Comparison of ENCODE assay signal across 10 cellular contexts in genomic region chr6:4774296-4774695, GRCh38. TPM values are rescaled to one million over a fixed set of nuclear protein-coding genes. Genes with fewer than 3 reads are reported as not detected.
DNase-seq lines count a peak whose midpoint lies in the region; ATAC-seq and TF ChIP-seq lines count a peak whose summit lies in the region.
"Had no signal": no experiment of that assay in that cellular context is flagged by ENCODE, and none has a peak within 500 bp of the region (broad histone marks: within the 10 kb centered on the region; RNA-seq: fewer than 3 reads in every experiment).

No MANE protein-coding gene starts in this region.

- peak overlapping the region; percentile 91 for H3K27ac Mint-ChIP-seq in CD8-positive, alpha-beta T cell
- peak overlapping the region; percentile 70 for H3K27ac Mint-ChIP-seq in dendritic cell treated with granulocyte-macrophage colony-stimulating factor and Interleukin-4, amounts not matched to agents 40 ng/mL and 50 ng/mL, for 4 days
- H3K27ac Mint-ChIP-seq in natural killer cell treated with Interleukin-12 subunit alpha and Interleukin-12 subunit beta and Interleukin-15 and Interleukin-18, amount 100 ng/mL, for 72 hours = peak overlapping the region; percentile 72 to 85

- CTCF ChIA-PET in CD8-positive, alpha-beta T cell (lab: Charles Lee) = no interaction called here

- intact Hi-C loops in CD8-positive, alpha-beta T cell (cut with DNase I, micrococcal nuclease) = loop anchor here (5.0 to 10.0 kb wide), 5 partner anchors 483 to 1517 kb away; partner anchors contain the start of genes NRN1 (in 1 of the 2) and PSMG4 (in 1 of the 2)
- intact Hi-C loops in dendritic cell treated with granulocyte-macrophage colony-stimulating factor and Interleukin-4, amounts not matched to agents 40 ng/mL and 50 ng/mL, for 4 days (cut with micrococcal nuclease) = loop anchor here (10.0 kb wide), 1 partner anchor 459 kb away; no protein-coding TSS in a partner anchor

- DNase-seq in CD8-positive, alpha-beta T cell = no peak
- DNase-seq in natural killer cell treated with Interleukin-12 subunit alpha and Interleukin-12 subunit beta and Interleukin-15 and Interleukin-18, amount 100 ng/mL, for 72 hours (ENCODE audit: low spot score) = no peak
- no peak for DNase-seq in central memory CD4-positive, alpha-beta T cell
- DNase-seq in anterior cingulate cortex (lab: John Stamatoyannopoulos, UW) = no peak
- DNase-seq: activated CD4-positive, CD25-positive, alpha-beta regulatory T cell; NCI-H2081 treated with DMSO at 0.1 percent for 48 hours had no signal

- 3% methylated on average over 5 of the region's 6 CpGs for WGBS in HUES64

- no peaks in the 10 kb centered on the region for H3K27me3 ChIP-seq in CD8-positive, alpha-beta T cell (ENCODE audit: insufficient read depth, low read length)
- H3K27me3 ChIP-seq in HUES64 (ENCODE audit: insufficient read depth, low read length) = peaks cover 32% of the 10 kb centered on the region

- POLR2A ChIA-PET in CD8-positive, alpha-beta T cell (lab: Charles Lee) = interaction anchor here (1.7 kb wide), 1 partner anchor 229 kb away, joined by 4 read pairs; the partner anchor contains the start of gene RPP40

- H3K27me3 Mint-ChIP-seq in CD8-positive, alpha-beta T cell (ENCODE audit: low read depth) = no peaks in the 10 kb centered on the region
- peaks cover 24% of the 10 kb centered on the region for H3K27me3 Mint-ChIP-seq in dendritic cell treated with granulocyte-macrophage colony-stimulating factor and Interleukin-4, amounts not matched to agents 40 ng/mL and 50 ng/mL, for 4 days
- peaks cover 6 to 11% of the 10 kb centered on the region in 2 donors for H3K27me3 Mint-ChIP-seq in natural killer cell treated with Interleukin-12 subunit alpha and Interleukin-12 subunit beta and Interleukin-15 and Interleukin-18, amount 100 ng/mL, for 72 hours

- TF ChIP-seq CTCF in CD8-positive, alpha-beta T cell (IDR thresholded peaks at IDR 0.05) = no peak

- H3K36me3 Mint-ChIP-seq in CD8-positive, alpha-beta T cell = peaks cover 6% of the 10 kb centered on the region
- no peaks in the 10 kb centered on the region for H3K36me3 Mint-ChIP-seq in dendritic cell treated with granulocyte-macrophage colony-stimulating factor and Interleukin-4, amounts not matched to agents 40 ng/mL and 50 ng/mL, for 4 days (ENCODE audit: low read depth)
- peaks cover 18% of the 10 kb centered on the region for H3K36me3 Mint-ChIP-seq in natural killer cell treated with Interleukin-12 subunit alpha and Interleukin-12 subunit beta and Interleukin-15 and Interleukin-18, amount 100 ng/mL, for 72 hours

- H3K36me3 ChIP-seq in CD8-positive, alpha-beta T cell (ENCODE audit: insufficient read depth, low read length) = no peaks in the 10 kb centered on the region
- no peaks in the 10 kb centered on the region for H3K36me3 ChIP-seq in HUES64 (ENCODE audit: insufficient read depth, low read length)

- peak overlapping the region; percentile 91 for H3K4me3 Mint-ChIP-seq in CD8-positive, alpha-beta T cell
- H3K4me3 Mint-ChIP-seq in dendritic cell treated with granulocyte-macrophage colony-stimulating factor and Interleukin-4, amounts not matched to agents 40 ng/mL and 50 ng/mL, for 4 days = peak overlapping the region; percentile 84
- peak overlapping the region; percentile 97 for H3K4me3 Mint-ChIP-seq in natural killer cell treated with Interleukin-12 subunit alpha and Interleukin-12 subunit beta and Interleukin-15 and Interleukin-18, amount 100 ng/mL, for 72 hours

- peaks cover 30% of the 10 kb centered on the region for H3K4me1 Mint-ChIP-seq in CD8-positive, alpha-beta T cell (ENCODE audit: low read depth)
- H3K4me1 Mint-ChIP-seq in dendritic cell treated with granulocyte-macrophage colony-stimulating factor and Interleukin-4, amounts not matched to agents 40 ng/mL and 50 ng/mL, for 4 days (ENCODE audit: low read depth) = peaks cover 35% of the 10 kb centered on the region
- peaks cover 25 to 30% of the 10 kb centered on the region in 2 donors for H3K4me1 Mint-ChIP-seq in natural killer cell treated with Interleukin-12 subunit alpha and Interleukin-12 subunit beta and Interleukin-15 and Interleukin-18, amount 100 ng/mL, for 72 hours (ENCODE audit: low read depth in 2 of 2)

- ATAC-seq in CD8-positive, alpha-beta T cell = no peak
- ATAC-seq in natural killer cell treated with Interleukin-12 subunit alpha and Interleukin-12 subunit beta and Interleukin-15 and Interleukin-18, amount 100 ng/mL, for 72 hours = no peak
- ATAC-seq in HG02973 (IDR thresholded peaks at IDR 0.05; ENCODE audit: unreplicated experiment) (no peak), GM21423 (IDR thresholded peaks at IDR 0.05; ENCODE audit: unreplicated experiment) (no peak)

- H3K4me3 ChIP-seq in CD8-positive, alpha-beta T cell (ENCODE audit: low read depth, low read length) = no peak overlapping the region
- peak overlapping the region; percentile 89 for H3K4me3 ChIP-seq in HUES64 (ENCODE audit: low read length)

- H3K9me3 ChIP-seq in CD8-positive, alpha-beta T cell (ENCODE audit: low read length) = no peaks in the 10 kb centered on the region
- peaks cover 7% of the 10 kb centered on the region; the same call in 1 of the 2 replicates for H3K9me3 ChIP-seq in HUES64 (ENCODE audit: insufficient read depth, low read depth, low read length)

- H3K27ac ChIP-seq in CD8-positive, alpha-beta T cell (ENCODE audit: low read depth, low read length) = no peak overlapping the region
- no peak overlapping the region for H3K27ac ChIP-seq in HUES64 (ENCODE audit: low read depth, low read length)

- peak overlapping the region; percentile 86 for H3K9ac ChIP-seq in HUES64 (ENCODE audit: low read depth, low read length)

- peaks cover 22% of the 10 kb centered on the region for H3K4me1 ChIP-seq in CD8-positive, alpha-beta T cell (ENCODE audit: insufficient read depth, low read length)
- peaks cover 18% of the 10 kb centered on the region for H3K4me1 ChIP-seq in HUES64 (ENCODE audit: insufficient read depth, low read length)

- peaks cover 10% of the 10 kb centered on the region for H3K9me3 Mint-ChIP-seq in CD8-positive, alpha-beta T cell
- no peaks in the 10 kb centered on the region for H3K9me3 Mint-ChIP-seq in dendritic cell treated with granulocyte-macrophage colony-stimulating factor and Interleukin-4, amounts not matched to agents 40 ng/mL and 50 ng/mL, for 4 days
- H3K9me3 Mint-ChIP-seq in natural killer cell treated with Interleukin-12 subunit alpha and Interleukin-12 subunit beta and Interleukin-15 and Interleukin-18, amount 100 ng/mL, for 72 hours = no peaks in the 10 kb centered on the region

RNA-seq across cellular contexts. Expression of gene CDYL, which starts 1.9 kb away (rescaled TPM):
- total RNA-seq in CD8-positive, alpha-beta T cell = 10 to 100 TPM; 35.9 to 36.3 TPM
- 61.2 TPM for polyA plus RNA-seq in HUES64 (2013, experiment 1 of 2)
- 65.2 TPM for polyA plus RNA-seq in HUES64 (2013, experiment 2 of 2)
- total RNA-seq in natural killer cell treated with Interleukin-12 subunit alpha and Interleukin-12 subunit beta and Interleukin-15 and Interleukin-18, amount 100 ng/mL, for 72 hours = 10 to 100 TPM; 52.5 to 58.7 TPM
